Comparison of ENCODE assay signal across 8 cellular contexts in the genomic region with DNA sequence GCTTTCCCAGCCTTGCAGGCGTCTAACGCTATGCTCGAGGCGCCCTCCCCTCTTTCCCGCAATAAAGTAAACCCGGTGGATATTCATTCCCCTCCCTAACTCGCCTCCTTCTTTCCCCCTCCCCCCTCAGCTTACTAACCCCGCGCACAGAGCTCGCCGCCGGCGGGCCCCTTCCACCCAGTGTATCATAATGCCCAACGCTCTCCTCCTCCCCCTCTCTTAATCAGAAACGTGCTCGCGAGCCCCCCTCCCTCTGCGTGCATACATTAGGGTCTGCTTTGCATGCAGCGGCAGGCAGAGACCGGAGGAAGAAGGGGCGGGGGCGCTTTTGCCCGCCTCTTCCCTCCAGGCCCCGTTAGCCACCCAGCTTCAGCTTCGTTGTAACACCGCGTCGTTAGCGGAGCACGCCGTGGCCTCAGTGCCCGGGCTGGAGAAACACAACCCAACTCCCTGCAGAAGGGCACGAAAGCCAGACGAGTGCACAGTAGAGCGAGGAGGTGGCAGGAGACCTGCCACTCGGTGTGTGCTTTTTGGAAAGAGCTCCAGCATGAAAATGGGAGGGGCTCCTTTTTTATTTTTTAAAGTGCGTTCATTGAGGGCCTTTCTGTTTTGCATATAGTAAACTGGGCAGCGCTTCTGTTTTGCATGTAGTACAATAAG. TPM values are rescaled to one million over a fixed set of nuclear protein-coding genes. Genes with fewer than 3 reads are reported as not detected.
DNase-seq lines count a peak whose midpoint lies in the region; ATAC-seq, FAIRE-seq and TF ChIP-seq lines count a peak whose summit lies in the region.

No MANE protein-coding gene starts in this region.

- no peaks in the 10 kb centered on the region for H3K9me3 ChIP-seq in CD4-positive, alpha-beta T cell (ENCODE audit: control insufficient read depth, low read length)
- H3K9me3 ChIP-seq in HUES64 (ENCODE audit: insufficient read depth, low read depth, low read length): no peaks in the 10 kb centered on the region
- H3K9me3 ChIP-seq in endothelial cell of umbilical vein (replicated peaks; ENCODE audit: control insufficient read depth, insufficient read depth, low read length): no peaks in the 10 kb centered on the region
- H3K9me3 ChIP-seq in mucosa of stomach (ENCODE audit: control insufficient read depth, low read length): no peaks in the 10 kb centered on the region
- no peaks in the 10 kb centered on the region for H3K9me3 ChIP-seq in stomach

- H2AFZ ChIP-seq in endothelial cell of umbilical vein (ENCODE audit: low read depth, low read length): peak overlapping the region; percentile 81

- no peak for TF ChIP-seq CTCF in CD4-positive, alpha-beta T cell (IDR thresholded peaks at IDR 0.05)
- TF ChIP-seq CTCF in endothelial cell of umbilical vein (IDR thresholded peaks at IDR 0.05; ENCODE audit: extremely low read depth in 1 of 2, insufficient read depth in 1 of 2, low read depth in 1 of 2, low read length in 2 of 2) (no peak), stomach (IDR thresholded peaks at IDR 0.05) (no peak)

- no TSS peak for BruUV-seq in endothelial cell of umbilical vein (replicated peaks; lab: Mats Ljungman, UMichigan)

- no peak for TF ChIP-seq EP300 in stomach (IDR thresholded peaks at IDR 0.05)

- TF ChIP-seq POLR2A in endothelial cell of umbilical vein (IDR thresholded peaks at IDR 0.05; ENCODE audit: low read depth, low read length): no peak
- no peak for TF ChIP-seq POLR2A in stomach (IDR thresholded peaks at IDR 0.05)

- H3K36me3 ChIP-seq in HUES64 (ENCODE audit: insufficient read depth, low read length): peaks cover 13% of the 10 kb centered on the region
- H3K36me3 ChIP-seq in endothelial cell of umbilical vein (ENCODE audit: control insufficient read depth in 2 of 2, extremely low read depth in 1 of 2, insufficient read depth in 2 of 2, low read length in 2 of 2): no peaks in the 10 kb centered on the region
- H3K36me3 ChIP-seq in mucosa of stomach (ENCODE audit: control insufficient read depth, insufficient read depth, low read length): no peaks in the 10 kb centered on the region
- H3K36me3 ChIP-seq in stomach: no peaks in the 10 kb centered on the region

- H3K4me1 ChIP-seq in HUES64 (ENCODE audit: insufficient read depth, low read length) (peaks cover 21% of the 10 kb centered on the region), endothelial cell of umbilical vein (ENCODE audit: control insufficient read depth, extremely low read depth, insufficient read depth, low read length) (peaks cover 29% of the 10 kb centered on the region), mucosa of stomach (ENCODE audit: control insufficient read depth, insufficient read depth, low read length) (peaks cover 29% of the 10 kb centered on the region), stomach (peaks cover 22 to 55% (median 50%) of the 10 kb centered on the region in 4 donors)

- H3K27ac ChIP-seq in CD4-positive, alpha-beta T cell (ENCODE audit: low read depth, low read length): peak overlapping the region; percentile 98
- H3K27ac ChIP-seq in HUES64 (ENCODE audit: low read depth, low read length): peak overlapping the region; percentile 93
- no peak overlapping the region for H3K27ac ChIP-seq in endothelial cell of umbilical vein (ENCODE audit: insufficient read depth, low read depth, low read length)
- H3K27ac ChIP-seq in stomach: peak overlapping the region; percentile 75 to 96 (median 93)

- POLR2A ChIA-PET in CD4-positive, alpha-beta T cell (lab: Charles Lee): interaction anchor here (0.6 to 3.1 kb wide), 38 partner anchors 9 to 587 kb away, joined by 3 to 75 read pairs (median 4); partner anchors contain the start of genes ARCN1, ATP5MG, BCL9L and CD3D
- POLR2A ChIA-PET in endothelial cell of umbilical vein (lab: Charles Lee): interaction anchor here (0.6 to 0.9 kb wide), 2 partner anchors 33 to 63 kb away, joined by 3 read pairs; no protein-coding TSS in a partner anchor

- peak overlapping the region; percentile 83 for H3K4me2 ChIP-seq in endothelial cell of umbilical vein (ENCODE audit: insufficient read depth, low read length)

- peak; percentile 32 to 70 (median 52) for DNase-seq in CD4-positive, alpha-beta T cell
- peak; percentile 46 for DNase-seq in NOMO-1 treated with dmso at 0.1 percent for 144 hours (lab: John Stamatoyannopoulos, UW; ENCODE audit: unreplicated experiment)
- peak; percentile 16 for DNase-seq in activated CD8-positive, alpha-beta memory T cell treated with anti-CD3 and anti-CD28 coated beads, Interleukin-2, amount 50 U/mL, for 1 hour (ENCODE audit: extremely low read depth)
- DNase-seq in endothelial cell of umbilical vein (ENCODE audit: low read depth, low spot score): peak; percentile 76
- peak; percentile 53 for DNase-seq in stomach

- H3K36me3 Mint-ChIP-seq in CD4-positive, alpha-beta T cell (ENCODE audit: low read depth): peaks cover 45% of the 10 kb centered on the region

- H3K27me3 Mint-ChIP-seq in CD4-positive, alpha-beta T cell: no peaks in the 10 kb centered on the region

- H3K4me3 ChIP-seq in HUES64 (ENCODE audit: low read length) (peak overlapping the region; percentile 87), endothelial cell of umbilical vein (replicated peaks in 1 of 3; ENCODE audit: insufficient read depth in 1 of 3, low read depth in 1 of 3, low read length in 3 of 3) (peak overlapping the region; percentile 43 to 61 (median 51)), mucosa of stomach (ENCODE audit: low read length) (peak overlapping the region; percentile 75), stomach (peak overlapping the region; percentile 92 to 100 (median 98))

- H3K9ac ChIP-seq in HUES64 (ENCODE audit: low read depth, low read length): peak overlapping the region; percentile 85
- no peak overlapping the region for H3K9ac ChIP-seq in endothelial cell of umbilical vein (replicated peaks; ENCODE audit: extremely low read depth, insufficient read depth, low read length)
- H3K9ac ChIP-seq in mucosa of stomach (ENCODE audit: low read length): peak overlapping the region; percentile 61

- H3K9me3 Mint-ChIP-seq in CD4-positive, alpha-beta T cell: no peaks in the 10 kb centered on the region

- H3K9me1 ChIP-seq in endothelial cell of umbilical vein (replicated peaks; ENCODE audit: control insufficient read depth, extremely low read depth, insufficient read depth, low read length): no peaks in the 10 kb centered on the region

- under 1% methylated on average over 38 of the region's 38 CpGs for WGBS in HUES64
- WGBS in stomach, 5 donors: 0 to 2% (median 0%) methylated on average over 34 to 38 of the region's 38 CpGs

- H4K20me1 ChIP-seq in endothelial cell of umbilical vein (replicated peaks; ENCODE audit: control insufficient read depth, extremely low read depth, insufficient read depth, low read length): peaks cover 12% of the 10 kb centered on the region

- no peaks in the 10 kb centered on the region for H3K27me3 ChIP-seq in CD4-positive, alpha-beta T cell (ENCODE audit: control insufficient read depth, insufficient read depth, low read length)
- peaks cover 7% of the 10 kb centered on the region for H3K27me3 ChIP-seq in HUES64 (ENCODE audit: insufficient read depth, low read length)
- H3K27me3 ChIP-seq in endothelial cell of umbilical vein (ENCODE audit: control insufficient read depth in 2 of 2, insufficient read depth in 2 of 2, low read length in 2 of 2): no peaks in the 10 kb centered on the region
- H3K27me3 ChIP-seq in mucosa of stomach (ENCODE audit: control insufficient read depth, insufficient read depth, low read length): no peaks in the 10 kb centered on the region
- H3K27me3 ChIP-seq in stomach: no peaks in the 10 kb centered on the region

- CTCF ChIA-PET in CD4-positive, alpha-beta T cell (lab: Charles Lee): interaction anchor here (1.0 to 1.6 kb wide), 7 partner anchors 11 to 95 kb away, joined by 3 to 7 read pairs (median 4); no protein-coding TSS in a partner anchor
- CTCF ChIA-PET in endothelial cell of umbilical vein (lab: Charles Lee): interaction anchor here (0.8 to 2.4 kb wide), 8 partner anchors 8 to 53 kb away, joined by 3 to 9 read pairs (median 4); no protein-coding TSS in a partner anchor

- peaks cover 38% of the 10 kb centered on the region for H3K79me2 ChIP-seq in endothelial cell of umbilical vein (ENCODE audit: control insufficient read depth, insufficient read depth, low read length)

- peak overlapping the region; percentile 99 for H3K4me3 Mint-ChIP-seq in CD4-positive, alpha-beta T cell

- H3K27ac Mint-ChIP-seq in CD4-positive, alpha-beta T cell: peak overlapping the region; percentile 98

- H3K4me1 Mint-ChIP-seq in CD4-positive, alpha-beta T cell (ENCODE audit: low read depth): peaks cover 44% of the 10 kb centered on the region

- intact Hi-C loops in CD4-positive, alpha-beta T cell (cut with DNase I, micrococcal nuclease): loop anchor here in 1 of 2 experiments (5.0 kb wide), 1 partner anchor 128 kb away; no protein-coding TSS in a partner anchor
- intact Hi-C loops in endothelial cell of umbilical vein (cut with micrococcal nuclease) (loop anchor here (1.0 to 5.0 kb wide), 2 partner anchors 34 to 132 kb away; partner anchors contain the start of genes ATP5MG and IFT46), stomach (cut with DNase I; ENCODE audit: low total_unique reads) (no loop called here)

- ATAC-seq in CD4-positive, alpha-beta T cell (ENCODE audit: poor library complexity): peak; percentile 8
- ATAC-seq in GM21360 (IDR thresholded peaks at IDR 0.05; ENCODE audit: unreplicated experiment): peak; percentile 13

- FAIRE-seq in endothelial cell of umbilical vein (lab: Jason Lieb, UNC): peak; percentile 73

- dilution Hi-C loops in endothelial cell of umbilical vein (cut with MboI; ENCODE audit: extremely low pct_ligation_motif_present, low sequenced_read_pairs): no loop called here

RNA-seq across cellular contexts. Expression of gene KMT2A, which starts 0.9 kb away (rescaled TPM):
- 100 to 1,000 TPM; 135 to 140 TPM for total RNA-seq in CD4-positive, alpha-beta T cell
- polyA plus RNA-seq in HUES64 (2013, experiment 1 of 2): 21.2 TPM
- polyA plus RNA-seq in HUES64 (2013, experiment 2 of 2): 19.8 TPM
- total RNA-seq in endothelial cell of umbilical vein (63.9 and 64.1 TPM in 2 replicates), stomach (10 to 100 TPM; 22.0 to 98.2 (median 79.8) TPM)
- polyA plus RNA-seq in endothelial cell of umbilical vein (21.9 and 23.5 TPM in 2 replicates), stomach (1 to 10 TPM; 4.5 to 6.4 (median 5.3) TPM)
- polyA plus RNA-seq in endothelial cell of umbilical vein (2011; cell fraction: cytosol; rRNA removed): 16.1 and 18.4 TPM in 2 replicates
- 77.4 and 94.6 TPM in 2 replicates for polyA plus RNA-seq in endothelial cell of umbilical vein (2011; cell fraction: nucleus; rRNA removed)
- 20.6 and 29.4 TPM in 2 replicates for polyA plus RNA-seq in endothelial cell of umbilical vein (2012)
- 110 and 120 TPM in 2 replicates for polyA minus RNA-seq in endothelial cell of umbilical vein
- 20.4 TPM for polyA minus RNA-seq in endothelial cell of umbilical vein (2011; cell fraction: cytosol; rRNA and poly(A)+ RNA removed)
- polyA minus RNA-seq in endothelial cell of umbilical vein (2011; cell fraction: nucleus; rRNA and poly(A)+ RNA removed): 116 and 144 TPM in 2 replicates

RNA-seq across cellular contexts. Expression of gene ATP5MG, which starts 34.0 kb away (rescaled TPM):
- total RNA-seq in CD4-positive, alpha-beta T cell: 100 to 1,000 TPM; 147 to 153 TPM
- 161 TPM for polyA plus RNA-seq in HUES64 (2013, experiment 1 of 2)
- 197 TPM for polyA plus RNA-seq in HUES64 (2013, experiment 2 of 2)
- total RNA-seq in endothelial cell of umbilical vein (211 and 242 TPM in 2 replicates), stomach (100 to 1,000 TPM in 4 of 5 donors, 10 to 100 TPM in 1; 98.5 to 152 (median 113) TPM)
- polyA plus RNA-seq in endothelial cell of umbilical vein (328 and 439 TPM in 2 replicates), stomach (100 to 1,000 TPM; 233 to 312 (median 288) TPM)
- polyA plus RNA-seq in endothelial cell of umbilical vein (2011; cell fraction: cytosol; rRNA removed): 390 and 497 TPM in 2 replicates
- polyA plus RNA-seq in endothelial cell of umbilical vein (2011; cell fraction: nucleus; rRNA removed): 106 and 109 TPM in 2 replicates
- polyA plus RNA-seq in endothelial cell of umbilical vein (2012): 322 and 423 TPM in 2 replicates
- 88.2 and 91.2 TPM in 2 replicates for polyA minus RNA-seq in endothelial cell of umbilical vein
- polyA minus RNA-seq in endothelial cell of umbilical vein (2011; cell fraction: cytosol; rRNA and poly(A)+ RNA removed): 79.8 TPM
- polyA minus RNA-seq in endothelial cell of umbilical vein (2011; cell fraction: nucleus; rRNA and poly(A)+ RNA removed): 11.3 and 15.3 TPM in 2 replicates

Comparison
In these comparisons a context has a peak if more than half of its experiments do, and no peak if none do; other contexts are left out.
1. DNase-seq: peak in every context shown above with its lines; median percentile 76 in endothelial cell of umbilical vein; 53 in stomach; 52 in CD4-positive, alpha-beta T cell; 46 in NOMO-1 treated with dmso at 0.1 percent for 144 hours; 16 in activated CD8-positive, alpha-beta memory T cell treated with anti-CD3 and anti-CD28 coated beads, Interleukin-2, amount 50 U/mL, for 1 hour.